20 cellular contexts compared by ENCODE assay signal in the genomic region with DNA sequence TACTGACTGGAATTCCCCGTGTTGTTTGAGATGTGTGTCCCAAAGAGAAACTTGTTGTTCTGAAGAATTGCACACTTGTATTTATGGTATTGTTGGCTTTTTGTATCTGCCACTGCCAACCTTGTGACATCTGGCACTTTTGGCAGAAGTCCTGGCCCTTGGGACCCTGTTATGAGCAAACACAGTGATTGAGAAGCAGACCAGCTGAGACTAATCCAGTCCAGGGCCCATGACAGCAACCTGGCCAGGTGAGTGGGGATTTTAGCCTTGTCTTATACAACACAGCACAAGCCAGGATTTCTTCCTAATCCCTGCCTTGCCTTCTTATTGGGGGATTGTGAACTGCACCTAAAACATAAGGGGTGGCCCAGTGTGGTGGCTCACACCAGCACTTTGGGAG.
DNase-seq lines count a peak whose midpoint lies in the region; ATAC-seq and TF ChIP-seq lines count a peak whose summit lies in the region.
"Had no signal": no experiment of that assay in that cellular context is flagged by ENCODE, and none has a peak within 500 bp of the region (broad histone marks: within the 10 kb centered on the region; RNA-seq: fewer than 3 reads in every experiment).

No MANE protein-coding gene starts in this region.

- intact Hi-C loops in left ventricle myocardium superior (cut with micrococcal nuclease), result no loop called here
- intact Hi-C loops in cardiac septum (cut with DNase I), result no loop called here
- intact Hi-C loops in body of pancreas (cut with DNase I), result no loop called here

- no peaks in the 10 kb centered on the region for H4K20me1 ChIP-seq in DOHH2 (ENCODE audit: control insufficient read depth, insufficient read depth, low read depth, low read length)

- H3K36me3 Mint-ChIP-seq in stimulated activated naive B cell treated with anti-CD40 and anti-IgM and Interleukin-4, amounts not matched to agents 10 μg/mL and 1 μg/mL and 100 μg/mL, for 72 hours, result peaks cover 6 to 7% of the 10 kb centered on the region in 2 donors
- H3K36me3 Mint-ChIP-seq: CD14-positive monocyte had no signal

- no peak overlapping the region for H3K27ac Mint-ChIP-seq in stimulated activated naive B cell treated with anti-CD40 and anti-IgM and Interleukin-4, amounts not matched to agents 10 μg/mL and 1 μg/mL and 100 μg/mL, for 72 hours

- H3K27me3 ChIP-seq in DOHH2 (ENCODE audit: control insufficient read depth, low read length), result no peaks in the 10 kb centered on the region
- H3K27me3 ChIP-seq in body of pancreas, result no peaks in the 10 kb centered on the region
- H3K27me3 ChIP-seq in foreskin keratinocyte, result peaks cover 2% of the 10 kb centered on the region

- peak overlapping the region; percentile 53 for H3K27ac ChIP-seq in DOHH2 (ENCODE audit: low read depth, low read length)
- H3K27ac ChIP-seq in body of pancreas, result peak overlapping the region in 3 of 4 donors; percentile 22 to 60 (median 48)
- H3K27ac ChIP-seq in foreskin keratinocyte, result no peak overlapping the region
- no peak overlapping the region for H3K27ac ChIP-seq in coronary artery

- TF ChIP-seq CTCF in DOHH2 (IDR thresholded peaks at IDR 0.05; ENCODE audit: low read depth, low read length, poor library complexity, severe bottlenecking), result no peak
- TF ChIP-seq CTCF in body of pancreas (IDR thresholded peaks at IDR 0.05), result no peak
- TF ChIP-seq CTCF in foreskin keratinocyte (conservative IDR thresholded peaks at IDR 0.05), result no peak
- TF ChIP-seq CTCF in coronary artery (IDR thresholded peaks at IDR 0.05), result no peak

- 36 to 39% methylated on average over 1 of the region's 1 CpG for WGBS in body of pancreas, 2 donors

- no peaks in the 10 kb centered on the region for H3F3A ChIP-seq in DOHH2 (ENCODE audit: control insufficient read depth, insufficient read depth)

- H3K4me2 ChIP-seq in DOHH2 (ENCODE audit: low read length), result peak overlapping the region; percentile 62
- H3K4me2 ChIP-seq: SK-N-SH had no signal

- no peaks in the 10 kb centered on the region for H3K9me2 ChIP-seq in DOHH2 (replicated peaks; ENCODE audit: control insufficient read depth, low read length)
- H3K9me2 ChIP-seq: SK-N-SH had no signal

- TF ChIP-seq POLR2A in body of pancreas (IDR thresholded peaks at IDR 0.05), result no peak

- peaks cover 6 to 12% of the 10 kb centered on the region in 2 donors for H3K4me1 Mint-ChIP-seq in stimulated activated naive B cell treated with anti-CD40 and anti-IgM and Interleukin-4, amounts not matched to agents 10 μg/mL and 1 μg/mL and 100 μg/mL, for 72 hours
- H3K4me1 Mint-ChIP-seq: CD14-positive monocyte had no signal

- peaks cover 9 to 12% of the 10 kb centered on the region in 2 donors for H3K9me3 Mint-ChIP-seq in stimulated activated naive B cell treated with anti-CD40 and anti-IgM and Interleukin-4, amounts not matched to agents 10 μg/mL and 1 μg/mL and 100 μg/mL, for 72 hours

- H3K4me3 ChIP-seq in DOHH2 (ENCODE audit: low read length) (peak overlapping the region; percentile 28), body of pancreas (no peak overlapping the region), coronary artery (no peak overlapping the region)

- no peak overlapping the region for H3K4me3 Mint-ChIP-seq in stimulated activated naive B cell treated with anti-CD40 and anti-IgM and Interleukin-4, amounts not matched to agents 10 μg/mL and 1 μg/mL and 100 μg/mL, for 72 hours
- H3K4me3 Mint-ChIP-seq: CD14-positive monocyte had no signal

- H3K4me1 ChIP-seq in DOHH2 (ENCODE audit: control insufficient read depth, low read length) (peaks cover 26% of the 10 kb centered on the region), body of pancreas (peaks cover 27% of the 10 kb centered on the region), foreskin keratinocyte (no peaks in the 10 kb centered on the region)

- no peak for DNase-seq in left ventricle myocardium superior
- no peak for DNase-seq in cardiac septum (ENCODE audit: low spot score)
- peak; percentile 71 to 90 (median 77) for DNase-seq in body of pancreas
- no peak for DNase-seq in stimulated activated naive B cell treated with anti-CD40 and anti-IgM and Interleukin-4, amounts not matched to agents 10 μg/mL and 1 μg/mL and 100 μg/mL, for 72 hours
- DNase-seq in foreskin keratinocyte, result no peak
- DNase-seq in coronary artery (ENCODE audit: low spot score), result no peak
- DNase-seq: AML-193, Calu3, HCEC 1CT, KBM-7, MV-4-11, NCI-H1105, NCI-H146, NCI-H2029 treated with DMSO at 0.1 percent for 48 hours, NCI-H446 treated with DMSO at 0.1 percent for 48 hours, SK-N-SH, SW 1271 had no signal

- H3K27me3 Mint-ChIP-seq in stimulated activated naive B cell treated with anti-CD40 and anti-IgM and Interleukin-4, amounts not matched to agents 10 μg/mL and 1 μg/mL and 100 μg/mL, for 72 hours, result peaks cover 13 to 31% of the 10 kb centered on the region in 2 donors

- H3K36me3 ChIP-seq in DOHH2 (ENCODE audit: control insufficient read depth, low read length), result no peaks in the 10 kb centered on the region
- H3K36me3 ChIP-seq in body of pancreas (replicated peaks in 1 of 2; ENCODE audit: insufficient read depth in 1 of 2, low read depth in 2 of 2), result no peaks in the 10 kb centered on the region

- ATAC-seq in left ventricle myocardium superior (peak; percentile 23), body of pancreas (peak; percentile 82), foreskin keratinocyte (no peak)
- peak; percentile 33 to 54 for ATAC-seq in stimulated activated naive B cell treated with anti-CD40 and anti-IgM and Interleukin-4, amounts not matched to agents 10 μg/mL and 1 μg/mL and 100 μg/mL, for 72 hours (replicated peaks)
- ATAC-seq: Panc1 had no signal

- H3K79me2 ChIP-seq in DOHH2 (ENCODE audit: control insufficient read depth, low read length), result no peaks in the 10 kb centered on the region

- H3K9me3 ChIP-seq in DOHH2 (ENCODE audit: control insufficient read depth, insufficient read depth, low read length) (no peaks in the 10 kb centered on the region), body of pancreas (no peaks in the 10 kb centered on the region)
- H3K9me3 ChIP-seq: SK-N-SH had no signal

Comparison
In these comparisons a context has a peak if more than half of its experiments do, and no peak if none do; other contexts are left out.
1. DNase-seq: peak in body of pancreas (4 of 4); none in left ventricle myocardium superior (single experiment), cardiac septum (single experiment), stimulated activated naive B cell treated with anti-CD40 and anti-IgM and Interleukin-4, amounts not matched to agents 10 μg/mL and 1 μg/mL and 100 μg/mL, for 72 hours (single experiment), foreskin keratinocyte (0 of 2) and coronary artery (single experiment).
2. H3K27ac ChIP-seq: peak in DOHH2 (single experiment) and body of pancreas (3 of 4); none in foreskin keratinocyte (single experiment) and coronary artery (0 of 2).